In the genomic region with DNA sequence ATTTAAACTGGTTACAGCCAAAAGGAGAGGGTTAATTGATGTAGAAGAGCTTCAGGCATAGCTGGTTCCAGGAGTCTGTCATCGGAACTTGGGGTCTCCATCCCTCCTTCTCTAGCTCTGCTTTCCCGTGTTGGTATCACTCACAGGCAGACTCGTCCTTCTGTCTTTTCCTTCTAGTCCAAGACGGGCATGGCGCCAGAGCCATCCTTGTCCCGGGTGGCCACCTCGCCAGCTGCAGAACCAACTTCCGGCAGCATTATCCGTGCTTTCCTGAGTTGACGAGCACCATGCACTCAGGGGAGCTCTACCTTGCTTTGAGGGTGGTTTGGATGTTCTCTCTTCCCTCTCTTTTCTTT, we compare ENCODE assay signal across 19 cellular contexts. TPM values are rescaled to one million over a fixed set of nuclear protein-coding genes. Genes with fewer than 3 reads are reported as not detected.
DNase-seq lines count a peak whose midpoint lies in the region; ATAC-seq and TF ChIP-seq lines count a peak whose summit lies in the region.
"Had no signal": no experiment of that assay in that cellular context is flagged by ENCODE, and none has a peak within 500 bp of the region (broad histone marks: within the 10 kb centered on the region; RNA-seq: fewer than 3 reads in every experiment).

No MANE protein-coding gene starts in this region.

- H3K27me3 ChIP-seq in SJSA1 (replicated peaks) = no peaks in the 10 kb centered on the region
- no peaks in the 10 kb centered on the region for H3K27me3 ChIP-seq in cardiac muscle cell
- H3K27me3 ChIP-seq in neuronal stem cell (ENCODE audit: control insufficient read depth in 3 of 3, insufficient read depth in 3 of 3, low read depth in 1 of 3, low read length in 3 of 3) = no peaks in the 10 kb centered on the region
- no peaks in the 10 kb centered on the region for H3K27me3 ChIP-seq in upper lobe of right lung
- H3K27me3 ChIP-seq: BLaER1 treated with 17β-estradiol and CSF1 and Interleukin-3, amounts not matched to agents 10 nM and 100 nM; transverse colon had no signal

- H3K4me2 ChIP-seq in neuronal stem cell (ENCODE audit: insufficient read depth, low read length, poor library complexity, severe bottlenecking) = no peak overlapping the region
- H3K4me2 ChIP-seq: BLaER1 treated with 17β-estradiol and CSF1 and Interleukin-3, amounts not matched to agents 10 nM and 100 nM had no signal

- no peak overlapping the region for H3K14ac ChIP-seq in neuronal stem cell (ENCODE audit: low read length)

- no peak overlapping the region for H2AFZ ChIP-seq in neuronal stem cell (ENCODE audit: low read length)

- no peak for DNase-seq in SJSA1 (ENCODE audit: low read depth in 1 of 2, low spot score in 2 of 2)
- DNase-seq in cardiac muscle cell (ENCODE audit: low read depth in 1 of 2, low spot score in 1 of 2) = no peak
- DNase-seq in neuronal stem cell (ENCODE audit: low spot score) = no peak
- DNase-seq in upper lobe of right lung = peak; percentile 57
- no peak for DNase-seq in amniotic stem cell (lab: John Stamatoyannopoulos, UW)
- DNase-seq in stimulated activated CD4-positive, alpha-beta T cell treated with anti-CD3 and anti-CD28 coated beads, Interleukin-2, amount 100 ng/mL, for 24 hours = no peak
- DNase-seq: activated CD4-positive, alpha-beta T cell treated with anti-CD3 and anti-CD28 coated beads, Interleukin-2, amount 10 ng/mL, durations not matched to agents 24 days and 14 days; activated naive CD4-positive, alpha-beta T cell; activated T-cell treated with anti-CD3 and anti-CD28 coated beads for 4 hours; dermis blood vessel endothelial cell; DMS153; mesendoderm; NCI-H1105 treated with DMSO at 0.1 percent for 48 hours; transverse colon had no signal

- peak overlapping the region; percentile 99 for H3K18ac ChIP-seq in neuronal stem cell (ENCODE audit: low read length)

- peak overlapping the region; percentile 89 for H4K91ac ChIP-seq in neuronal stem cell (ENCODE audit: low read depth, low read length, poor library complexity)

- peak overlapping the region; percentile 63 for H2BK120ac ChIP-seq in neuronal stem cell (ENCODE audit: low read depth, low read length)

- H3K4me1 ChIP-seq in SJSA1 (replicated peaks) (peaks cover 28% of the 10 kb centered on the region), cardiac muscle cell (ENCODE audit: low read depth) (peaks cover 22% of the 10 kb centered on the region), neuronal stem cell (ENCODE audit: control insufficient read depth in 2 of 2, insufficient read depth in 1 of 2, low read depth in 1 of 2, low read length in 2 of 2) (peaks cover 10 to 28% of the 10 kb centered on the region in 2 donors), upper lobe of right lung (peaks cover 21% of the 10 kb centered on the region)

- no peak for ATAC-seq in upper lobe of right lung
- no peak for ATAC-seq in HG03025 (IDR thresholded peaks at IDR 0.05; ENCODE audit: low FRiP score, unreplicated experiment)
- ATAC-seq in GM18873 (IDR thresholded peaks at IDR 0.05; ENCODE audit: low FRiP score, unreplicated experiment) = no peak

- H2BK5ac ChIP-seq in neuronal stem cell (ENCODE audit: low read length) = peak overlapping the region; percentile 62

- H3K9ac ChIP-seq in neuronal stem cell (ENCODE audit: low read depth, low read length, poor library complexity) = no peak overlapping the region
- H3K9ac ChIP-seq: BLaER1 treated with 17β-estradiol and CSF1 and Interleukin-3, amounts not matched to agents 10 nM and 100 nM had no signal

- no peak overlapping the region for H3K4me3 ChIP-seq in SJSA1
- no peak overlapping the region for H3K4me3 ChIP-seq in cardiac muscle cell
- no peak overlapping the region for H3K4me3 ChIP-seq in neuronal stem cell (ENCODE audit: low read length in 2 of 2)
- H3K4me3 ChIP-seq in upper lobe of right lung = no peak overlapping the region
- H3K4me3 ChIP-seq: BLaER1 treated with 17β-estradiol and CSF1 and Interleukin-3, amounts not matched to agents 10 nM and 100 nM; transverse colon had no signal

- H3K27ac ChIP-seq in SJSA1 (peak overlapping the region; percentile 92), cardiac muscle cell (peak overlapping the region; percentile 98), neuronal stem cell (replicated peaks; ENCODE audit: low read length) (no peak overlapping the region), upper lobe of right lung (peak overlapping the region; percentile 63)
- H3K27ac ChIP-seq: BLaER1 treated with 17β-estradiol and CSF1 and Interleukin-3, amounts not matched to agents 10 nM and 100 nM had no signal

- H3K9me3 ChIP-seq in SJSA1 (replicated peaks) (no peaks in the 10 kb centered on the region), cardiac muscle cell (ENCODE audit: low read depth) (no peaks in the 10 kb centered on the region), neuronal stem cell (replicated peaks in 1 of 2; ENCODE audit: control insufficient read depth in 2 of 2, insufficient read depth in 1 of 2, low read depth in 1 of 2, low read length in 2 of 2) (no peaks in the 10 kb centered on the region), upper lobe of right lung (no peaks in the 10 kb centered on the region)
- H3K9me3 ChIP-seq: BLaER1 treated with 17β-estradiol and CSF1 and Interleukin-3, amounts not matched to agents 10 nM and 100 nM; transverse colon had no signal

- TF ChIP-seq CTCF in cardiac muscle cell (IDR thresholded peaks at IDR 0.05; ENCODE audit: low read depth, low read length) = no peak
- TF ChIP-seq CTCF in upper lobe of right lung (IDR thresholded peaks at IDR 0.05) = no peak

- H4K8ac ChIP-seq in neuronal stem cell (ENCODE audit: low read depth, low read length) = no peak overlapping the region

- H2BK15ac ChIP-seq in neuronal stem cell (ENCODE audit: low read length) = peak overlapping the region; percentile 84

- no peaks in the 10 kb centered on the region for H3K79me1 ChIP-seq in neuronal stem cell (ENCODE audit: low read depth, low read length)

- H3K36me3 ChIP-seq in SJSA1 = no peaks in the 10 kb centered on the region
- no peaks in the 10 kb centered on the region for H3K36me3 ChIP-seq in cardiac muscle cell
- H3K36me3 ChIP-seq in neuronal stem cell (replicated peaks in 1 of 2; ENCODE audit: control insufficient read depth in 2 of 2, insufficient read depth in 2 of 2, low read length in 2 of 2) = no peaks in the 10 kb centered on the region
- no peaks in the 10 kb centered on the region for H3K36me3 ChIP-seq in upper lobe of right lung
- H3K36me3 ChIP-seq: BLaER1 treated with 17β-estradiol and CSF1 and Interleukin-3, amounts not matched to agents 10 nM and 100 nM; transverse colon had no signal

- WGBS in neuronal stem cell (ENCODE audit: extremely low coverage in 2 of 2, insufficient read length in 2 of 2, insufficient replicate concordance in 1 of 2), 2 donors = no CpG with 5 or more reads among the region's 10 CpGs

- peak overlapping the region; percentile 69 for H3K4ac ChIP-seq in neuronal stem cell (ENCODE audit: low read length)

- H2BK12ac ChIP-seq in neuronal stem cell (ENCODE audit: low read length) = peak overlapping the region; percentile 100

- no peak overlapping the region for H3K23ac ChIP-seq in neuronal stem cell (ENCODE audit: low read depth, low read length, poor library complexity)

- peak overlapping the region; percentile 91 for H2AK5ac ChIP-seq in neuronal stem cell (ENCODE audit: low read depth, low read length)

- intact Hi-C loops in upper lobe of right lung (cut with DNase I) = no loop called here

RNA-seq across cellular contexts. Expression of a gene that starts 14.7 kb away (rescaled TPM):
- 0.05 TPM in 1 of 2 replicates, not detected in the other for total RNA-seq in SJSA1 (2014; rRNA removed; shearing (Covaris generic))
- total RNA-seq in cardiac muscle cell (0.88 and 1.6 TPM in 2 replicates), upper lobe of right lung (not detected)
- 1.1 and 1.5 TPM in 2 replicates for polyA plus RNA-seq in cardiac muscle cell
- 0.06 TPM for polyA plus RNA-seq in neuronal stem cell (2013, experiment 1 of 2)
- polyA plus RNA-seq in neuronal stem cell (2013, experiment 2 of 2) = 0.01 TPM
- total RNA-seq: activated CD4-positive, alpha-beta T cell treated with anti-CD3 and anti-CD28 coated beads, Interleukin-2, amount 10 ng/mL, durations not matched to agents 24 days and 14 days; dermis blood vessel endothelial cell; LHCN-M2; transverse colon had no signal
- polyA plus RNA-seq: neural cell had no signal
